ENCODE assay signal across 17 cellular contexts in the genomic region with DNA sequence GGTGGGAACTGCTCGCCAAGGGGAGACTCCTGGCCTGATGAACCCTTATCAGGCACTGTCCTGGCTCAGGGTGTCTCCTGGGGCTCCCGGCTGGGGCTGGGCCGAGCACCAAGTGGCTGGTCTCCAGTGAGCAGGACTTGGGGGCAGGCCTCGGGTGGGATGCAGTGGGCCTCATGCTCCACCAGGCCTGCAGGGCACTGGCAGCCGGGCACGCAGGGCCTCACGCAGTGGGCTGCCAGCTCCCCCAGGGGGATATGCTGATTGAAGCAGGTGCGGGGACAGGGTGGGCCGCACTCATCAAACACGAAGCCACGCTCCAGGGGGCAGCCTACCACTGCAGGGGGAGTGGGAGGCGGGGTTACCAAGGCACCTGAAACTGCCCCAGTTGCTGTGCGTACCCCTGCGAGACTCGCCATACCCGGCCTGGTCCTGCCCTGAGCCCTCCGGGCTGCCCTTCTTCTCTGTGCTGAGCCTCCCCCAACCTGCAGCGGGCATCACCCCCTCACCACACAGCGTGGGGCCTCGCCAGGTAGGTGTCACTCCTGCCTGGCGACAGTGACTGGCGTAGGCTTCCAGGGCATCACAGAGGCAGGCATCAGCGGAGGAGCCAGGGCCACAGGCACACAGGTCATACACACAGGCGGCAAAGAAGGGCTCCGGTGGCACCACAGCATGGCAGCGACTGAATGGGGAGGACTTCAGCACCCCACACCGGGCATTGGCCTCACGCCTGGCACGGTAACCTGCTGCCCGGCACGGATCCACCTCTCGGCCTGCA. TPM values are rescaled to one million over a fixed set of nuclear protein-coding genes. Genes with fewer than 3 reads are reported as not detected.
"Had no signal": no experiment of that assay in that cellular context is flagged by ENCODE, and none has a peak within 500 bp of the region (broad histone marks: within the 10 kb centered on the region; RNA-seq: fewer than 3 reads in every experiment).

No MANE protein-coding gene starts in this region.

- H3K27me3 Mint-ChIP-seq: activated B cell treated with CpG ODN at 0.5 μM for 24 hours; activated naive CD8-positive, alpha-beta T cell treated with anti-CD3 and anti-CD28 coated beads for 36 hours; effector memory CD8-positive, alpha-beta T cell; stimulated activated memory B cell treated with anti-CD40 and anti-IgM and Interleukin-4, amounts not matched to agents 10 μg/mL and 1 μg/mL and 100 μg/mL, for 72 hours had no signal

- H3K27ac Mint-ChIP-seq: activated B cell treated with CpG ODN at 0.5 μM for 24 hours; activated CD4-positive, alpha-beta T cell treated with anti-CD3 and anti-CD28 coated beads, Interleukin-2, amount 10 ng/mL, durations not matched to agents 24 days and 14 days; activated naive CD8-positive, alpha-beta T cell treated with anti-CD3 and anti-CD28 coated beads for 36 hours; activated T-helper 1 cell treated with anti-CD3 and anti-CD28 coated beads, Interleukin-12 subunit alpha, Interleukin-12 subunit beta, Interleukin-2, Interleukin-4 antibody, amounts not matched to agents 30 ng/mL and 10 ng/mL and 1 ng/mL, durations not matched to agents 14 hours and 24 hours and 36 hours; effector memory CD8-positive, alpha-beta T cell; nephron progenitor cell; stimulated activated memory B cell treated with anti-CD40 and anti-IgM and Interleukin-4, amounts not matched to agents 10 μg/mL and 1 μg/mL and 100 μg/mL, for 72 hours; type B pancreatic cell had no signal

- H3K4me3 ChIP-seq: gastroesophageal sphincter had no signal

- H3K9me3 Mint-ChIP-seq: activated B cell treated with CpG ODN at 0.5 μM for 24 hours; activated CD4-positive, alpha-beta T cell treated with anti-CD3 and anti-CD28 coated beads, Interleukin-2, amount 10 ng/mL, durations not matched to agents 24 days and 14 days; activated naive CD8-positive, alpha-beta T cell treated with anti-CD3 and anti-CD28 coated beads for 36 hours; activated T-helper 1 cell treated with anti-CD3 and anti-CD28 coated beads, Interleukin-12 subunit alpha, Interleukin-12 subunit beta, Interleukin-2, Interleukin-4 antibody, amounts not matched to agents 30 ng/mL and 10 ng/mL and 1 ng/mL, durations not matched to agents 14 hours and 24 hours and 36 hours; effector memory CD8-positive, alpha-beta T cell; nephron progenitor cell; stimulated activated memory B cell treated with anti-CD40 and anti-IgM and Interleukin-4, amounts not matched to agents 10 μg/mL and 1 μg/mL and 100 μg/mL, for 72 hours; type B pancreatic cell had no signal

- H3K36me3 Mint-ChIP-seq: activated naive CD8-positive, alpha-beta T cell treated with anti-CD3 and anti-CD28 coated beads for 36 hours; type B pancreatic cell had no signal

- H3K4me3 Mint-ChIP-seq: activated B cell treated with CpG ODN at 0.5 μM for 24 hours; activated CD4-positive, alpha-beta T cell treated with anti-CD3 and anti-CD28 coated beads, Interleukin-2, amount 10 ng/mL, durations not matched to agents 24 days and 14 days; activated naive CD8-positive, alpha-beta T cell treated with anti-CD3 and anti-CD28 coated beads for 36 hours; activated T-helper 1 cell treated with anti-CD3 and anti-CD28 coated beads, Interleukin-12 subunit alpha, Interleukin-12 subunit beta, Interleukin-2, Interleukin-4 antibody, amounts not matched to agents 30 ng/mL and 10 ng/mL and 1 ng/mL, durations not matched to agents 14 hours and 24 hours and 36 hours; effector memory CD8-positive, alpha-beta T cell; nephron progenitor cell; stimulated activated memory B cell treated with anti-CD40 and anti-IgM and Interleukin-4, amounts not matched to agents 10 μg/mL and 1 μg/mL and 100 μg/mL, for 72 hours; type B pancreatic cell had no signal

- H3K4me1 Mint-ChIP-seq: activated B cell treated with CpG ODN at 0.5 μM for 24 hours; activated naive CD8-positive, alpha-beta T cell treated with anti-CD3 and anti-CD28 coated beads for 36 hours; stimulated activated memory B cell treated with anti-CD40 and anti-IgM and Interleukin-4, amounts not matched to agents 10 μg/mL and 1 μg/mL and 100 μg/mL, for 72 hours had no signal

- H3K9me3 ChIP-seq: gastroesophageal sphincter had no signal

- H3K27ac ChIP-seq: brain microvascular endothelial cell, gastroesophageal sphincter had no signal

- DNase-seq: activated B cell treated with CpG ODN at 0.5 μM for 24 hours; activated CD4-positive, alpha-beta T cell treated with anti-CD3 and anti-CD28 coated beads, Interleukin-2, amount 10 ng/mL, durations not matched to agents 24 days and 14 days; activated CD8-positive, alpha-beta memory T cell treated with anti-CD3 and anti-CD28 coated beads for 24 hours; activated naive CD8-positive, alpha-beta T cell treated with anti-CD3 and anti-CD28 coated beads for 36 hours; anterior cingulate cortex; brain microvascular endothelial cell; cerebellar nuclear complex; dermis blood vessel endothelial cell; effector memory CD8-positive, alpha-beta T cell; nephron progenitor cell; stimulated activated CD4-positive, alpha-beta T cell treated with anti-CD3 and anti-CD28 coated beads, Interleukin-12 subunit alpha, Interleukin-12 subunit beta, amount 100 ng/mL, for 4 hours had no signal

- H3K27me3 ChIP-seq: brain microvascular endothelial cell, gastroesophageal sphincter had no signal

- H3K36me3 ChIP-seq: brain microvascular endothelial cell, gastroesophageal sphincter had no signal

RNA-seq across cellular contexts. Expression of a gene that starts 33.3 kb away (rescaled TPM):
- total RNA-seq: activated T-helper 1 cell treated with anti-CD3 and anti-CD28 coated beads, Interleukin-12 subunit alpha, Interleukin-12 subunit beta, Interleukin-2, Interleukin-4 antibody, amounts not matched to agents 30 ng/mL and 10 ng/mL and 1 ng/mL, durations not matched to agents 14 hours and 24 hours and 36 hours; pulmonary artery endothelial cell had no signal

RNA-seq across cellular contexts. Expression of a gene that starts 47.0 kb away (rescaled TPM):
- total RNA-seq: activated B cell treated with CpG ODN at 0.5 μM for 24 hours; T-helper 2 cell treated with Interferon-gamma antibody and Interleukin-4, amounts not matched to agents 100 ng/mL and 5 ng/mL, for 36 hours had no signal
